Comparison of ENCODE assay signal across 8 cellular contexts in the genomic region with DNA sequence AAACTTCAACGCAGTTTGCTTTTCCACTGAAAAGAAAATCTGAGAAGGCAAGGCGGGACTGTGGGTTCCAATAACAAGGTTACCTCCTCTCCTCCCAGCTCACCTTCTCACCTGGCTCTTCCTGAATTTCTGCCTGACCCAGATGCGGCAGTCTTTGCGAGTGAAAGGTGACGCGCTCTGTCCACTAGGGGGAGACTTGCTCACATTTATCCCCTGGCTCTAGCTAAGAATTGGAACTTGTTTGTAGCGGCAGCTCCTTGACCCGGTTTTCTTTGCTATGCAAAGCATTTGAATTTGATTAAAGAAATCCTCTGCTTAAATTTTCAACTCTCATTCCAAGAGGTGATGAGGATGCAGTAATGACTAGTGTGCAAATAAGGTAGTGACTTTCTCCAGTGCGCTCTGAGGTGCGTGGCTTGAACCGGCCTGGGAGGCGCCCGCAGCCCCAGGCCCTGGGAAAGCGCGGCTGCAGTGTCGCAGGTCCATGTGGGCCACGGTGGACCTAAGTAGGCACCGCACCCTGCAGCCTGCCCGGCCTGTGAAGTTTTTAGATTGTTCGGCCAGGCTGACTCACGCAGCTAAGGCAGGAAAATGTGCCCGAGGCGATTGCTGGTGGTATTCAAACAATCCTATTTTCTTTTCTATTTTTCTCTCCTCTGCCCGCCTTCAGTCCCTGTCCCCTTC.
A peak's percentile ranks its signal among the peaks of the same experiment; 100 is the strongest.
DNase-seq lines count a peak whose midpoint lies in the region; ATAC-seq lines count a peak whose summit lies in the region.

No MANE protein-coding gene starts in this region.

- peaks cover 7% of the 10 kb centered on the region for H3K4me1 Mint-ChIP-seq in activated CD4-positive, alpha-beta T cell treated with anti-CD3 and anti-CD28 coated beads for 36 hours

- POLR2A ChIA-PET in activated CD4-positive, alpha-beta T cell treated with anti-CD3 and anti-CD28 coated beads for 36 hours (lab: Charles Lee), result interaction anchor here (0.6 kb wide), 1 partner anchor 36 kb away, joined by 3 read pairs; no protein-coding TSS in a partner anchor

- no peaks in the 10 kb centered on the region for H3K36me3 Mint-ChIP-seq in activated CD4-positive, alpha-beta T cell treated with anti-CD3 and anti-CD28 coated beads for 36 hours (ENCODE audit: low read depth)

- DNase-seq in CMK (ENCODE audit: low read depth) (peak; percentile 11), NCI-H226 (peak; percentile 92), dermis blood vessel endothelial cell (peak; percentile 76), left lobe of liver (ENCODE audit: low spot score) (peak; percentile 63)
- peak; percentile 67 for DNase-seq in activated CD4-positive, alpha-beta T cell treated with anti-CD3 and anti-CD28 coated beads for 36 hours
- peak; percentile 5 for DNase-seq in stimulated activated CD8-positive, alpha-beta memory T cell treated with anti-CD3 and anti-CD28 coated beads, Interleukin-15, amount 100 ng/mL, for 1 hour (ENCODE audit: low read depth)

- CTCF ChIA-PET in activated CD4-positive, alpha-beta T cell treated with anti-CD3 and anti-CD28 coated beads for 36 hours (lab: Charles Lee), result interaction anchor here (0.6 to 1.5 kb wide), 10 partner anchors 10 to 1217 kb away, joined by 3 to 4 read pairs (median 3); no protein-coding TSS in a partner anchor

- H3K9me3 Mint-ChIP-seq in activated CD4-positive, alpha-beta T cell treated with anti-CD3 and anti-CD28 coated beads for 36 hours (ENCODE audit: low read depth), result no peaks in the 10 kb centered on the region

- no peak overlapping the region for H3K27ac Mint-ChIP-seq in activated CD4-positive, alpha-beta T cell treated with anti-CD3 and anti-CD28 coated beads for 36 hours

- intact Hi-C loops in activated CD4-positive, alpha-beta T cell treated with anti-CD3 and anti-CD28 coated beads for 36 hours (cut with DNase I, micrococcal nuclease), result loop anchor here (1.0 to 5.0 kb wide), 4 partner anchors 106 to 1216 kb away; no protein-coding TSS in a partner anchor

- H3K27me3 Mint-ChIP-seq in activated CD4-positive, alpha-beta T cell treated with anti-CD3 and anti-CD28 coated beads for 36 hours, result peaks cover 21% of the 10 kb centered on the region

- ATAC-seq in GM19372 (IDR thresholded peaks at IDR 0.05; ENCODE audit: low read depth, unreplicated experiment), result peak; percentile 94
- ATAC-seq in HG03378 (IDR thresholded peaks at IDR 0.05; ENCODE audit: unreplicated experiment), result peak; percentile 93
- ATAC-seq in activated CD4-positive, alpha-beta T cell treated with anti-CD3 and anti-CD28 coated beads for 36 hours, result peak; percentile 64
- peak; percentile 99 for ATAC-seq in left lobe of liver

- H3K4me3 Mint-ChIP-seq in activated CD4-positive, alpha-beta T cell treated with anti-CD3 and anti-CD28 coated beads for 36 hours, result no peak overlapping the region

Comparison
In these comparisons a context has a peak if more than half of its experiments do, and no peak if none do; other contexts are left out.
1. Peak in every context shown above with its lines: DNase-seq and ATAC-seq.
2. DNase-seq: peak in every context shown above with its lines; median percentile 92 in NCI-H226; 76 in dermis blood vessel endothelial cell; 67 in activated CD4-positive, alpha-beta T cell treated with anti-CD3 and anti-CD28 coated beads for 36 hours; 63 in left lobe of liver; 11 in CMK; 5 in stimulated activated CD8-positive, alpha-beta memory T cell treated with anti-CD3 and anti-CD28 coated beads, Interleukin-15, amount 100 ng/mL, for 1 hour.